9 cellular contexts compared by ENCODE assay signal in the genomic region with DNA sequence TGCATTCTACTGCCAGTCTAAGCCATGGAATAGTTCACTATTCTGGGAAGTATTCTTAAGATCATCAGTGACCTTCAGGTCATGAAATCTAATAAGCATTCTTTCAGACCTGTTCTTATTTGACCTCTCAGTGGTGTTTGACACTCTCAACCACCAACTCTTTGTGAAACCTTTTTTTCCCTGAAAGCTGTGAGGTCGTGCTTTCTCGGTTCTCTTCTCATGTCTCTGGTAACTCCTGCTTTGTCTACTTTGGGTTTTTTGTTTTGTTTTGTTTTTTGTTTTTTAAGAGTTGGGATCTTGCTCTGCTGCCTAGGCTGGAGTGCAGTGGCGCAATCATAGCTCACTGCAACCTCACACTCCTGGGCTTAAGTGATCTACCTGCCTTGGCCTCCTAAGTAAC. TPM values are rescaled to one million over a fixed set of nuclear protein-coding genes. Genes with fewer than 3 reads are reported as not detected.
DNase-seq lines count a peak whose midpoint lies in the region; ATAC-seq, FAIRE-seq and TF ChIP-seq lines count a peak whose summit lies in the region.
"Had no signal": no experiment of that assay in that cellular context is flagged by ENCODE, and none has a peak within 500 bp of the region (broad histone marks: within the 10 kb centered on the region; RNA-seq: fewer than 3 reads in every experiment).

No MANE protein-coding gene starts in this region.

- no peak overlapping the region for H2BK20ac ChIP-seq in H1 (ENCODE audit: low read length)

- H3K4ac ChIP-seq in H1 (replicated peaks; ENCODE audit: insufficient read length, low read depth, low read length), result no peak overlapping the region

- H3K4me1 ChIP-seq in H1 (replicated peaks in 1 of 4; ENCODE audit: control insufficient read depth in 3 of 4, insufficient read depth in 4 of 4, low read length in 3 of 4), result peaks cover 0 to 4% (median 2%) of the 10 kb centered on the region in 4 experiments; a peak in 3 of 7 replicates
- no peaks in the 10 kb centered on the region for H3K4me1 ChIP-seq in prostate gland (replicated peaks)

- no peak overlapping the region for H2BK120ac ChIP-seq in H1 (replicated peaks; ENCODE audit: low read depth, low read length)

- no peak for TF ChIP-seq RAD21 in H1 (IDR thresholded peaks at IDR 0.05 in 1 of 2, conservative IDR thresholded peaks at IDR 0.05 in 1 of 2; ENCODE audit: low read depth in 2 of 2, low read length in 2 of 2)

- TF ChIP-seq CTCF in H1 (IDR thresholded peaks at IDR 0.05; ENCODE audit: control extremely low read depth in 1 of 3, insufficient read depth in 1 of 3, low read depth in 1 of 3, low read length in 3 of 3) (no peak), prostate gland (IDR thresholded peaks at IDR 0.05) (no peak)

- no peak overlapping the region for H2AK5ac ChIP-seq in H1 (ENCODE audit: low read depth, low read length)

- H3K27me3 ChIP-seq in H1 (replicated peaks in 1 of 4; ENCODE audit: control insufficient read depth in 3 of 4, extremely low read depth in 1 of 4, insufficient read depth in 3 of 4, low read length in 3 of 4), result no peaks in the 10 kb centered on the region
- H3K27me3 ChIP-seq in prostate gland (replicated peaks; ENCODE audit: insufficient read depth), result no peaks in the 10 kb centered on the region

- H3K18ac ChIP-seq in H1 (ENCODE audit: extremely low read depth, low read length), result no peak overlapping the region

- FAIRE-seq in H1 (lab: Jason Lieb, UNC), result no peak

- H4K91ac ChIP-seq in H1 (replicated peaks; ENCODE audit: insufficient read length, low read length), result no peak overlapping the region

- peaks cover 0 to 5% of the 10 kb centered on the region in 2 experiments for H4K20me1 ChIP-seq in H1 (replicated peaks in 1 of 2; ENCODE audit: control insufficient read depth in 1 of 2, insufficient read depth in 2 of 2, low read length in 2 of 2)

- CTCF ChIA-PET in H1 (lab: Charles Lee; ENCODE audit: partially characterized antibody), result interaction anchor here (7.7 kb wide), 1 partner anchor 8 kb away, joined by 38 read pairs; no protein-coding TSS in a partner anchor

- 93% methylated on average over 3 of the region's 3 CpGs; no CpG with 5 or more reads in 1 of the 2 experiments for WGBS in H1 (ENCODE audit: extremely low coverage in 1 of 2, insufficient coverage in 1 of 2, insufficient read length in 1 of 2, insufficient replicate concordance in 2 of 2, low coverage in 1 of 2, low lambda C conversion rate in 2 of 2, missing lambda C conversion rate in 1 of 2), 2 experiments
- WGBS in prostate gland, result 95% methylated on average over 3 of the region's 3 CpGs

- no peak for TF ChIP-seq POLR2A in H1 (IDR thresholded peaks at IDR 0.05; ENCODE audit: control extremely low read depth in 1 of 2, low read depth in 2 of 2, low read length in 2 of 2)
- TF ChIP-seq POLR2A in prostate gland (IDR thresholded peaks at IDR 0.05), result no peak

- H4K5ac ChIP-seq in H1 (ENCODE audit: insufficient read length, low read depth, low read length), result no peak overlapping the region

- H2BK5ac ChIP-seq in H1 (ENCODE audit: low read depth, low read length), result no peak overlapping the region

- no peak for DNase-seq in H1 (ENCODE audit: low read depth in 1 of 2, low spot score in 2 of 2)
- DNase-seq in DMS53 (lab: John Stamatoyannopoulos, UW), result no peak
- DNase-seq in HuH-7 (ENCODE audit: low spot score), result no peak
- no peak for DNase-seq in prostate gland (ENCODE audit: low spot score)
- DNase-seq: activated CD4-positive, alpha-beta T cell treated with anti-CD3 and anti-CD28 coated beads, Interleukin-2, amount 50 U/mL, for 48 hours had no signal

- H2BK12ac ChIP-seq in H1 (ENCODE audit: low read depth, low read length), result no peak overlapping the region

- no peak overlapping the region for H2AFZ ChIP-seq in H1 (ENCODE audit: low read length)

- no peak overlapping the region for H3K23ac ChIP-seq in H1 (ENCODE audit: insufficient read length)

- no peaks in the 10 kb centered on the region; a peak in 1 of 8 replicates for H3K36me3 ChIP-seq in H1 (ENCODE audit: control insufficient read depth in 2 of 4, insufficient read depth in 4 of 4, low read length in 3 of 4)
- no peaks in the 10 kb centered on the region for H3K36me3 ChIP-seq in prostate gland

- ATAC-seq in GM18861 (IDR thresholded peaks at IDR 0.05; ENCODE audit: unreplicated experiment) (peak; percentile 66), GM21526 (IDR thresholded peaks at IDR 0.05; ENCODE audit: low FRiP score, unreplicated experiment) (peak; percentile 91), HG03103 (IDR thresholded peaks at IDR 0.05; ENCODE audit: low read depth, unreplicated experiment) (peak; percentile 91), HG03135 (IDR thresholded peaks at IDR 0.05; ENCODE audit: unreplicated experiment) (no peak)

- no peak overlapping the region for H3K9ac ChIP-seq in H1 (replicated peaks in 1 of 4; ENCODE audit: extremely low read depth in 1 of 4, low read depth in 3 of 4, low read length in 3 of 4)

- peaks cover 9% of the 10 kb centered on the region for H3K79me1 ChIP-seq in H1 (ENCODE audit: low read depth, low read length)

- no peak overlapping the region for H3K27ac ChIP-seq in H1 (ENCODE audit: low read depth, low read length)
- no peak overlapping the region for H3K27ac ChIP-seq in prostate gland

- no peak overlapping the region for H4K8ac ChIP-seq in H1 (ENCODE audit: extremely low read depth, insufficient read depth, low read length)

- H3K9me3 ChIP-seq in H1 (ENCODE audit: insufficient read depth in 2 of 2, low read depth in 1 of 2, low read length in 1 of 2) (no peaks in the 10 kb centered on the region), prostate gland (no peaks in the 10 kb centered on the region)

- intact Hi-C loops in prostate gland (cut with DNase I), result no loop called here

- H3K14ac ChIP-seq in H1 (ENCODE audit: insufficient read length), result no peak overlapping the region

- H3K4me2 ChIP-seq in H1 (ENCODE audit: insufficient read depth in 1 of 2, low read depth in 2 of 2, low read length in 2 of 2), result no peak overlapping the region

- H3K4me3 ChIP-seq in H1 (ENCODE audit: extremely low read depth in 1 of 4, insufficient read depth in 2 of 4, low read depth in 3 of 4, low read length in 4 of 4), result no peak overlapping the region
- H3K4me3 ChIP-seq in prostate gland, result no peak overlapping the region

- H3K56ac ChIP-seq in H1 (replicated peaks; ENCODE audit: insufficient read length, low read depth, low read length), result no peak overlapping the region

- no peak overlapping the region for H2BK15ac ChIP-seq in H1 (ENCODE audit: low read length)

- no peaks in the 10 kb centered on the region for H3K23me2 ChIP-seq in H1 (ENCODE audit: low read depth, low read length)

- POLR2A ChIA-PET in H1 (lab: Charles Lee; ENCODE audit: partially characterized antibody), result no interaction called here

- H3K79me2 ChIP-seq in H1 (ENCODE audit: control insufficient read depth in 1 of 2, insufficient read depth in 2 of 2, low read length in 2 of 2), result peaks cover 9 to 99% of the 10 kb centered on the region in 2 experiments; a peak in 3 of 4 replicates

- no peak for TF ChIP-seq EP300 in H1 (IDR thresholded peaks at IDR 0.05; ENCODE audit: borderline replicate concordance in 1 of 2, low read depth in 2 of 2, low read length in 2 of 2)

TF ChIP-seq in H1, 55 proteins besides CTCF, POLR2A, EP300 and RAD21:
- TF ChIP-seq SP4 (IDR thresholded peaks at IDR 0.05; ENCODE audit: low read length) (no peak), CEBPB (IDR thresholded peaks at IDR 0.05; ENCODE audit: low read depth, low read length) (0 out of 2 replicates have a peak, but pooled peaks have one; percentile 36), SAP30 (IDR thresholded peaks at IDR 0.05; ENCODE audit: insufficient read depth, insufficient replicate concordance, low read length) (no peak)
TF ChIP-seq in H1: peak in this region for 1.

RNA-seq across cellular contexts. Expression of gene POU2F1, which starts 56.3 kb away (rescaled TPM):
- total RNA-seq in H1 (2021; fragmentation: NEBNext Ultra II Directional; extraction: Animal tissue kit (Norgen Biotek cat#: 25700)), result 55.1 and 57.2 TPM in 2 replicates
- 36.2 and 37.0 TPM in 2 replicates for polyA plus RNA-seq in H1 (2011; rRNA removed)
- 24.6 TPM for polyA plus RNA-seq in H1 (2011; cell fraction: cytosol; rRNA removed)
- polyA plus RNA-seq in H1 (2011; cell fraction: nucleus; rRNA removed), result 87.2 TPM
- 15.4 to 21.5 TPM (median 17.3 TPM) in 4 replicates for polyA plus RNA-seq in H1 (2012, experiment 1 of 2)
- polyA plus RNA-seq in H1 (2012, experiment 2 of 2), result 1.7 TPM
- 26.5 TPM for polyA plus RNA-seq in H1 (2013, experiment 1 of 2)
- 21.6 TPM for polyA plus RNA-seq in H1 (2013, experiment 2 of 2)
- polyA minus RNA-seq in H1 (2011; rRNA and poly(A)+ RNA removed), result 151 and 160 TPM in 2 replicates
- polyA minus RNA-seq in H1 (2011; cell fraction: cytosol; rRNA and poly(A)+ RNA removed), result 30.0 TPM
- polyA minus RNA-seq in H1 (2011; cell fraction: nucleus; rRNA and poly(A)+ RNA removed), result 113 TPM
- 10 to 100 TPM; 10.9 to 26.6 TPM for total RNA-seq in prostate gland
